ENCODE assay signal across 1 cellular context in the genomic region with DNA sequence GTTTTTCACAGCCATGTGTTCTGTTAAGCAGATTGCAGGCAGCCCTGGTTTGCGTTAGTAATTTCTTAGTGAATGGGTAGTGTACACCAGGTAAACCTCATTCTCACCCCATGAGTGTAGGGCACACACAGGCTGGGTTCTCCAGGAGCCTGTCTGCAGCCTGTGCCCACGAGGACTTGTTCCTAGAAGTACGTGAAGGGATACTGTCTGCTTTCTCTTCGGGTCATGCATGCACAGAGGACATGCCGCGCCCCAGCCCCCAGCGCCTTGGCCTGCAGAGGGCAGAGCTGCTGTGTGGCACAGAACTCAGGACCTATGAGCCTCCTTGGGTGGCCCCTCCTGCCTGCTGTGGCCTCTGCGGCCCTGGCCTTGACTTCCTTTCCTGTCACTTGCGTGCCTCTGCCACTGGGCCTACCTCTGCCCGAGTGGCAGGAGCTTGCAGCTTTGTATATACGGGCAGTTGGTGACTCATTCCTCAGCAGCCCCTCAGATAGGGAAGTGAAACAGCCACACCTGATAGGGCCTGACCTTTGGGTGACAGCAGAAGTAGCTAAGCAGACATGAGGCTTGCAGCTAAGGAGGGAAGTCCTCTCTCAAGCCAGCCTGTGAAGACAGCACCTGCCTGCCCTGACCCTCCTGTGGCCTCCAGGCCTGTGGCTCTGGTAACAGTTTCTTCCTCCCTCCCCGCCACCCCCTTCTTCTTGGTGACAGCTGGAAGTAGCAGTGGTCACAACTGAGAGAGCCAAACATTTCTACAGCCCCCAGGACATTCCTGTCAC.
TF ChIP-seq lines count a peak whose summit lies in the region.

No MANE protein-coding gene starts in this region.

TF ChIP-seq in K562, 482 proteins besides CTCF, POLR2A, EP300 and RAD21 (continued from another document):
- TF ChIP-seq, protein P1, sequence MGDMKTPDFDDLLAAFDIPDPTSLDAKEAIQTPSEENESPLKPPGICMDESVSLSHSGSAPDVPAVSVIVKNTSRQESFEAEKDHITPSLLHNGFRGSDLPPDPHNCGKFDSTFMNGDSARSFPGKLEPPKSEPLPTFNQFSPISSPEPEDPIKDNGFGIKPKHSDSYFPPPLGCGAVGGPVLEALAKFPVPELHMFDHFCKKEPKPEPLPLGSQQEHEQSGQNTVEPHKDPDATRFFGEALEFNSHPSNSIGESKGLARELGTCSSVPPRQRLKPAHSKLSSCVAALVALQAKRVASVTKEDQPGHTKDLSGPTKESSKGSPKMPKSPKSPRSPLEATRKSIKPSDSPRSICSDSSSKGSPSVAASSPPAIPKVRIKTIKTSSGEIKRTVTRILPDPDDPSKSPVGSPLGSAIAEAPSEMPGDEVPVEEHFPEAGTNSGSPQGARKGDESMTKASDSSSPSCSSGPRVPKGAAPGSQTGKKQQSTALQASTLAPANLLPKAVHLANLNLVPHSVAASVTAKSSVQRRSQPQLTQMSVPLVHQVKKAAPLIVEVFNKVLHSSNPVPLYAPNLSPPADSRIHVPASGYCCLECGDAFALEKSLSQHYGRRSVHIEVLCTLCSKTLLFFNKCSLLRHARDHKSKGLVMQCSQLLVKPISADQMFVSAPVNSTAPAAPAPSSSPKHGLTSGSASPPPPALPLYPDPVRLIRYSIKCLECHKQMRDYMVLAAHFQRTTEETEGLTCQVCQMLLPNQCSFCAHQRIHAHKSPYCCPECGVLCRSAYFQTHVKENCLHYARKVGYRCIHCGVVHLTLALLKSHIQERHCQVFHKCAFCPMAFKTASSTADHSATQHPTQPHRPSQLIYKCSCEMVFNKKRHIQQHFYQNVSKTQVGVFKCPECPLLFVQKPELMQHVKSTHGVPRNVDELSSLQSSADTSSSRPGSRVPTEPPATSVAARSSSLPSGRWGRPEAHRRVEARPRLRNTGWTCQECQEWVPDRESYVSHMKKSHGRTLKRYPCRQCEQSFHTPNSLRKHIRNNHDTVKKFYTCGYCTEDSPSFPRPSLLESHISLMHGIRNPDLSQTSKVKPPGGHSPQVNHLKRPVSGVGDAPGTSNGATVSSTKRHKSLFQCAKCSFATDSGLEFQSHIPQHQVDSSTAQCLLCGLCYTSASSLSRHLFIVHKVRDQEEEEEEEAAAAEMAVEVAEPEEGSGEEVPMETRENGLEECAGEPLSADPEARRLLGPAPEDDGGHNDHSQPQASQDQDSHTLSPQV (IDR thresholded peaks at IDR 0.05), result peak; percentile 91
- TF ChIP-seq, protein P2, sequence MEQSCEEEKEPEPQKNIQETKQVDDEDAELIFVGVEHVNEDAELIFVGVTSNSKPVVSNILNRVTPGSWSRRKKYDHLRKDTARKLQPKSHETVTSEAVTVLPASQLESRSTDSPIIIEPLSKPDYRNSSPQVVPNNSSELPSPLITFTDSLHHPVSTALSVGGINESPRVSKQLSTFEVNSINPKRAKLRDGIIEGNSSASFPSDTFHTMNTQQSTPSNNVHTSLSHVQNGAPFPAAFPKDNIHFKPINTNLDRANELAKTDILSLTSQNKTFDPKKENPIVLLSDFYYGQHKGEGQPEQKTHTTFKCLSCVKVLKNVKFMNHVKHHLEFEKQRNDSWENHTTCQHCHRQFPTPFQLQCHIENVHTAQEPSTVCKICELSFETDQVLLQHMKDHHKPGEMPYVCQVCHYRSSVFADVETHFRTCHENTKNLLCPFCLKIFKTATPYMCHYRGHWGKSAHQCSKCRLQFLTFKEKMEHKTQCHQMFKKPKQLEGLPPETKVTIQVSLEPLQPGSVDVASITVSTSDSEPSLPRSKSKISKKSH (CRISPR knock-in tag; IDR thresholded peaks at IDR 0.05), result no peak
- TF ChIP-seq FOSL1 (tag; conservative IDR thresholded peaks at IDR 0.05) (peak; percentile 92), RBBP5 (IDR thresholded peaks at IDR 0.05; ENCODE audit: borderline replicate concordance, insufficient read depth, low read length, poor library complexity, severe bottlenecking) (peak; percentile 76), NBN (IDR thresholded peaks at IDR 0.05; ENCODE audit: low read depth) (no peak), XRCC5 (IDR thresholded peaks at IDR 0.05; ENCODE audit: low read depth, low read length) (0 out of 2 replicates have a peak, but pooled peaks have one; percentile 16), ZKSCAN8 (CRISPR knock-in tag; IDR thresholded peaks at IDR 0.05) (0 out of 2 replicates have a peak, but pooled peaks have one; percentile 11), NR2C2 (CRISPR knock-in tag; IDR thresholded peaks at IDR 0.05) (peak; percentile 63; the same call in 1 of the 2 replicates), NR2C2 (tag; IDR thresholded peaks at IDR 0.05) (peak; percentile 85), POLR2AphosphoS5 (IDR thresholded peaks at IDR 0.05; ENCODE audit: control insufficient read depth, insufficient read depth, low read depth, low read length) (peak; percentile 20; the same call in 1 of the 2 replicates), SOX6 (IDR thresholded peaks at IDR 0.05) (peak; percentile 29; the same call in 1 of the 2 replicates), SMARCC2 (IDR thresholded peaks at IDR 0.05; ENCODE audit: low read depth) (0 out of 2 replicates have a peak, but pooled peaks have one; percentile 22), ETV1 (tag; conservative IDR thresholded peaks at IDR 0.05; ENCODE audit: low read depth) (no peak), GATAD2A (IDR thresholded peaks at IDR 0.05) (peak; percentile 86), SMARCE1 (IDR thresholded peaks at IDR 0.05) (peak; percentile 80), RB1 (IDR thresholded peaks at IDR 0.05; ENCODE audit: low read depth) (peak; percentile 37; the same call in 1 of the 2 replicates), ZSCAN32 (CRISPR knock-in tag; IDR thresholded peaks at IDR 0.05) (no peak), ZNF589 (CRISPR knock-in tag; IDR thresholded peaks at IDR 0.05; ENCODE audit: low read depth) (peak; percentile 82; the same call in 1 of the 2 replicates), SMARCA4 (IDR thresholded peaks at IDR 0.05) (peak; percentile 81), ELF2 (CRISPR knock-in tag; IDR thresholded peaks at IDR 0.05) (peak; percentile 66; the same call in 1 of the 2 replicates), KLF10 (CRISPR knock-in tag; IDR thresholded peaks at IDR 0.05) (no peak), FOS (IDR thresholded peaks at IDR 0.05; ENCODE audit: extremely low read depth, insufficient read length) (peak; percentile 41), CXXC5 (CRISPR knock-in tag; IDR thresholded peaks at IDR 0.05) (peak; percentile 22), TRIM24 (IDR thresholded peaks at IDR 0.05) (0 out of 4 replicates have a peak, but pooled peaks of 1 of the 2 experiments have one; percentile 7), MBD2 (IDR thresholded peaks at IDR 0.05; ENCODE audit: borderline replicate concordance, low read depth) (no peak), YBX1 (IDR thresholded peaks at IDR 0.05) (no peak), CREB1 (IDR thresholded peaks at IDR 0.05) (no peak), CREB1 (CRISPR knock-in tag; IDR thresholded peaks at IDR 0.05) (peak; percentile 10; the same call in 1 of the 2 replicates), HSF4 (CRISPR knock-in tag; IDR thresholded peaks at IDR 0.05; ENCODE audit: borderline replicate concordance) (peak; percentile 20; the same call in 1 of the 2 replicates), SRSF1 (IDR thresholded peaks at IDR 0.05; ENCODE audit: low read depth, low read length) (no peak), HDAC1 (IDR thresholded peaks at IDR 0.05) (peak in 1 of 2 experiments; percentile 65; a peak in 2 of 4 replicates), ZNF584 (CRISPR knock-in tag; IDR thresholded peaks at IDR 0.05; ENCODE audit: low read depth) (0 out of 2 replicates have a peak, but pooled peaks have one; percentile 11), HNRNPUL1 (IDR thresholded peaks at IDR 0.05; ENCODE audit: low read length) (no peak), SMAD4 (CRISPR knock-in tag; conservative IDR thresholded peaks at IDR 0.05) (peak; percentile 50), MTA2 (IDR thresholded peaks at IDR 0.05; ENCODE audit: low read depth) (no peak), PHF8 (IDR thresholded peaks at IDR 0.05; ENCODE audit: borderline replicate concordance, low read length) (no peak)
- TF ChIP-seq, protein P3, sequence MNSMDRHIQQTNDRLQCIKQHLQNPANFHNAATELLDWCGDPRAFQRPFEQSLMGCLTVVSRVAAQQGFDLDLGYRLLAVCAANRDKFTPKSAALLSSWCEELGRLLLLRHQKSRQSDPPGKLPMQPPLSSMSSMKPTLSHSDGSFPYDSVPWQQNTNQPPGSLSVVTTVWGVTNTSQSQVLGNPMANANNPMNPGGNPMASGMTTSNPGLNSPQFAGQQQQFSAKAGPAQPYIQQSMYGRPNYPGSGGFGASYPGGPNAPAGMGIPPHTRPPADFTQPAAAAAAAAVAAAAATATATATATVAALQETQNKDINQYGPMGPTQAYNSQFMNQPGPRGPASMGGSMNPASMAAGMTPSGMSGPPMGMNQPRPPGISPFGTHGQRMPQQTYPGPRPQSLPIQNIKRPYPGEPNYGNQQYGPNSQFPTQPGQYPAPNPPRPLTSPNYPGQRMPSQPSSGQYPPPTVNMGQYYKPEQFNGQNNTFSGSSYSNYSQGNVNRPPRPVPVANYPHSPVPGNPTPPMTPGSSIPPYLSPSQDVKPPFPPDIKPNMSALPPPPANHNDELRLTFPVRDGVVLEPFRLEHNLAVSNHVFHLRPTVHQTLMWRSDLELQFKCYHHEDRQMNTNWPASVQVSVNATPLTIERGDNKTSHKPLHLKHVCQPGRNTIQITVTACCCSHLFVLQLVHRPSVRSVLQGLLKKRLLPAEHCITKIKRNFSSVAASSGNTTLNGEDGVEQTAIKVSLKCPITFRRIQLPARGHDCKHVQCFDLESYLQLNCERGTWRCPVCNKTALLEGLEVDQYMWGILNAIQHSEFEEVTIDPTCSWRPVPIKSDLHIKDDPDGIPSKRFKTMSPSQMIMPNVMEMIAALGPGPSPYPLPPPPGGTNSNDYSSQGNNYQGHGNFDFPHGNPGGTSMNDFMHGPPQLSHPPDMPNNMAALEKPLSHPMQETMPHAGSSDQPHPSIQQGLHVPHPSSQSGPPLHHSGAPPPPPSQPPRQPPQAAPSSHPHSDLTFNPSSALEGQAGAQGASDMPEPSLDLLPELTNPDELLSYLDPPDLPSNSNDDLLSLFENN (IDR thresholded peaks at IDR 0.05; ENCODE audit: low read depth in 2 of 2, low read length in 2 of 2), result 0 out of 4 replicates have a peak, but pooled peaks of 1 of the 2 experiments have one; percentile 5
- TF ChIP-seq, protein P4, sequence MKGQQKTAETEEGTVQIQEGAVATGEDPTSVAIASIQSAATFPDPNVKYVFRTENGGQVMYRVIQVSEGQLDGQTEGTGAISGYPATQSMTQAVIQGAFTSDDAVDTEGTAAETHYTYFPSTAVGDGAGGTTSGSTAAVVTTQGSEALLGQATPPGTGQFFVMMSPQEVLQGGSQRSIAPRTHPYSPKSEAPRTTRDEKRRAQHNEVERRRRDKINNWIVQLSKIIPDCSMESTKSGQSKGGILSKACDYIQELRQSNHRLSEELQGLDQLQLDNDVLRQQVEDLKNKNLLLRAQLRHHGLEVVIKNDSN (CRISPR knock-in tag; IDR thresholded peaks at IDR 0.05), result 0 out of 2 replicates have a peak, but pooled peaks have one; percentile 11
- TF ChIP-seq, protein P5, sequence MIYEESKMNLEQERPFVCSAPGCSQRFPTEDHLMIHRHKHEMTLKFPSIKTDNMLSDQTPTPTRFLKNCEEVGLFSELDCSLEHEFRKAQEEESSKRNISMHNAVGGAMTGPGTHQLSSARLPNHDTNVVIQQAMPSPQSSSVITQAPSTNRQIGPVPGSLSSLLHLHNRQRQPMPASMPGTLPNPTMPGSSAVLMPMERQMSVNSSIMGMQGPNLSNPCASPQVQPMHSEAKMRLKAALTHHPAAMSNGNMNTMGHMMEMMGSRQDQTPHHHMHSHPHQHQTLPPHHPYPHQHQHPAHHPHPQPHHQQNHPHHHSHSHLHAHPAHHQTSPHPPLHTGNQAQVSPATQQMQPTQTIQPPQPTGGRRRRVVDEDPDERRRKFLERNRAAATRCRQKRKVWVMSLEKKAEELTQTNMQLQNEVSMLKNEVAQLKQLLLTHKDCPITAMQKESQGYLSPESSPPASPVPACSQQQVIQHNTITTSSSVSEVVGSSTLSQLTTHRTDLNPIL (CRISPR knock-in tag; IDR thresholded peaks at IDR 0.05), result 0 out of 2 replicates have a peak, but pooled peaks have one; percentile 33
- TF ChIP-seq, protein P6, sequence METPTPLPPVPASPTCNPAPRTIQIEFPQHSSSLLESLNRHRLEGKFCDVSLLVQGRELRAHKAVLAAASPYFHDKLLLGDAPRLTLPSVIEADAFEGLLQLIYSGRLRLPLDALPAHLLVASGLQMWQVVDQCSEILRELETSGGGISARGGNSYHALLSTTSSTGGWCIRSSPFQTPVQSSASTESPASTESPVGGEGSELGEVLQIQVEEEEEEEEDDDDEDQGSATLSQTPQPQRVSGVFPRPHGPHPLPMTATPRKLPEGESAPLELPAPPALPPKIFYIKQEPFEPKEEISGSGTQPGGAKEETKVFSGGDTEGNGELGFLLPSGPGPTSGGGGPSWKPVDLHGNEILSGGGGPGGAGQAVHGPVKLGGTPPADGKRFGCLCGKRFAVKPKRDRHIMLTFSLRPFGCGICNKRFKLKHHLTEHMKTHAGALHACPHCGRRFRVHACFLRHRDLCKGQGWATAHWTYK (CRISPR knock-in tag; IDR thresholded peaks at IDR 0.05), result peak; percentile 29; the same call in 1 of the 2 replicates
- TF ChIP-seq, protein P7, sequence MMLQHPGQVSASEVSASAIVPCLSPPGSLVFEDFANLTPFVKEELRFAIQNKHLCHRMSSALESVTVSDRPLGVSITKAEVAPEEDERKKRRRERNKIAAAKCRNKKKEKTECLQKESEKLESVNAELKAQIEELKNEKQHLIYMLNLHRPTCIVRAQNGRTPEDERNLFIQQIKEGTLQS (IDR thresholded peaks at IDR 0.05), result peak; percentile 93
- TF ChIP-seq, protein P7 (CRISPR knock-in tag; conservative IDR thresholded peaks at IDR 0.05), result no peak; the same call in 1 of the 2 replicates
- TF ChIP-seq, protein P8, sequence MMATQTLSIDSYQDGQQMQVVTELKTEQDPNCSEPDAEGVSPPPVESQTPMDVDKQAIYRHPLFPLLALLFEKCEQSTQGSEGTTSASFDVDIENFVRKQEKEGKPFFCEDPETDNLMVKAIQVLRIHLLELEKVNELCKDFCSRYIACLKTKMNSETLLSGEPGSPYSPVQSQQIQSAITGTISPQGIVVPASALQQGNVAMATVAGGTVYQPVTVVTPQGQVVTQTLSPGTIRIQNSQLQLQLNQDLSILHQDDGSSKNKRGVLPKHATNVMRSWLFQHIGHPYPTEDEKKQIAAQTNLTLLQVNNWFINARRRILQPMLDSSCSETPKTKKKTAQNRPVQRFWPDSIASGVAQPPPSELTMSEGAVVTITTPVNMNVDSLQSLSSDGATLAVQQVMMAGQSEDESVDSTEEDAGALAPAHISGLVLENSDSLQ (IDR thresholded peaks at IDR 0.05), result peak; percentile 84
